6 cellular contexts compared by ENCODE assay signal in genomic region chr17:48625502-48626201, GRCh38. TPM values are rescaled to one million over a fixed set of nuclear protein-coding genes. Genes with fewer than 3 reads are reported as not detected.
DNase-seq lines count a peak whose midpoint lies in the region; ATAC-seq lines count a peak whose summit lies in the region.

No MANE protein-coding gene starts in this region.

- H3K4me1 ChIP-seq in ectodermal cell (ENCODE audit: control insufficient read depth, insufficient read depth, low read length): peaks cover 4% of the 10 kb centered on the region

- no peaks in the 10 kb centered on the region for H3K9me3 ChIP-seq in ectodermal cell (ENCODE audit: control insufficient read depth, low read length)

- no peak overlapping the region for H3K27ac ChIP-seq in ectodermal cell (ENCODE audit: insufficient read depth, low read depth, low read length, poor library complexity, severe bottlenecking)

- H3K36me3 ChIP-seq in ectodermal cell (ENCODE audit: control insufficient read depth, insufficient read depth, low read length): no peaks in the 10 kb centered on the region

- WGBS in ectodermal cell, 2 experiments: 0 to 1% methylated on average over 63 of the region's 63 CpGs

- no peak for ATAC-seq in HG02870 (IDR thresholded peaks at IDR 0.05; ENCODE audit: unreplicated experiment)

- peaks cover 100% of the 10 kb centered on the region for H3K27me3 ChIP-seq in ectodermal cell (ENCODE audit: control insufficient read depth, insufficient read depth, low read length, poor library complexity, severe bottlenecking)

- DNase-seq in CD1c-positive myeloid dendritic cell (ENCODE audit: extremely low spot score): peak; percentile 17
- peak; percentile 17 for DNase-seq in NCI-H345 treated with DMSO at 0.1 percent for 48 hours (lab: John Stamatoyannopoulos, UW; ENCODE audit: unreplicated experiment)
- no peak for DNase-seq in skeletal muscle cell (ENCODE audit: low read depth)
- DNase-seq in SK-N-DZ (ENCODE audit: low spot score): no peak

- H3K4me3 ChIP-seq in ectodermal cell (ENCODE audit: insufficient read depth, low read depth, low read length) (peak overlapping the region; percentile 9), skeletal muscle cell (ENCODE audit: low read depth, low read length) (peak overlapping the region; percentile 42)

RNA-seq across cellular contexts. Expression of gene HOXB9, which starts 0.5 kb away (rescaled TPM):
- polyA plus RNA-seq in ectodermal cell (2013, experiment 1 of 4): 5.2 TPM
- 3.1 TPM for polyA plus RNA-seq in ectodermal cell (2013, experiment 2 of 4)
- 17.1 TPM for polyA plus RNA-seq in ectodermal cell (2013, experiment 3 of 4)
- 8.3 TPM for polyA plus RNA-seq in ectodermal cell (2013, experiment 4 of 4)
- polyA plus RNA-seq in SK-N-DZ (2014; cell fraction: cytosol; rRNA removed): not detected in 2 replicates
- not detected in 2 replicates for polyA plus RNA-seq in SK-N-DZ (2014; cell fraction: nucleus; rRNA removed)

RNA-seq across cellular contexts. Expression of gene HOXB8, which starts 10.6 kb away (rescaled TPM):
- 0.87 TPM for polyA plus RNA-seq in ectodermal cell (2013, experiment 1 of 4)
- polyA plus RNA-seq in ectodermal cell (2013, experiment 2 of 4): 1.3 TPM
- 4.6 TPM for polyA plus RNA-seq in ectodermal cell (2013, experiment 3 of 4)
- 2.8 TPM for polyA plus RNA-seq in ectodermal cell (2013, experiment 4 of 4)
- not detected in 2 replicates for polyA plus RNA-seq in SK-N-DZ (2014; cell fraction: cytosol; rRNA removed)
- polyA plus RNA-seq in SK-N-DZ (2014; cell fraction: nucleus; rRNA removed): not detected in 2 replicates

RNA-seq across cellular contexts. Expression of gene HOXB7, which starts 14.8 kb away (rescaled TPM):
- not detected for polyA plus RNA-seq in ectodermal cell (2013, experiment 1 of 4)
- polyA plus RNA-seq in ectodermal cell (2013, experiment 2 of 4): 0.30 TPM
- polyA plus RNA-seq in ectodermal cell (2013, experiment 3 of 4): 1.1 TPM
- 1.2 TPM for polyA plus RNA-seq in ectodermal cell (2013, experiment 4 of 4)
- polyA plus RNA-seq in SK-N-DZ (2014; cell fraction: cytosol; rRNA removed): not detected in 2 replicates
- not detected in 2 replicates for polyA plus RNA-seq in SK-N-DZ (2014; cell fraction: nucleus; rRNA removed)

RNA-seq across cellular contexts. Expression of gene HOXB6, which starts 20.9 kb away (rescaled TPM):
- 0.41 TPM for polyA plus RNA-seq in ectodermal cell (2013, experiment 1 of 4)
- polyA plus RNA-seq in ectodermal cell (2013, experiment 2 of 4): not detected
- 1.2 TPM for polyA plus RNA-seq in ectodermal cell (2013, experiment 3 of 4)
- polyA plus RNA-seq in ectodermal cell (2013, experiment 4 of 4): 1.0 TPM
- not detected in 2 replicates for polyA plus RNA-seq in SK-N-DZ (2014; cell fraction: cytosol; rRNA removed)
- not detected in 2 replicates for polyA plus RNA-seq in SK-N-DZ (2014; cell fraction: nucleus; rRNA removed)

RNA-seq across cellular contexts. Expression of gene HOXB5, which starts 32.1 kb away (rescaled TPM):
- 0.44 TPM for polyA plus RNA-seq in ectodermal cell (2013, experiment 1 of 4)
- 0.09 TPM for polyA plus RNA-seq in ectodermal cell (2013, experiment 2 of 4)
- 0.48 TPM for polyA plus RNA-seq in ectodermal cell (2013, experiment 3 of 4)
- 0.45 TPM for polyA plus RNA-seq in ectodermal cell (2013, experiment 4 of 4)
- not detected in 2 replicates for polyA plus RNA-seq in SK-N-DZ (2014; cell fraction: cytosol; rRNA removed)
- polyA plus RNA-seq in SK-N-DZ (2014; cell fraction: nucleus; rRNA removed): not detected in 2 replicates

Comparison
In these comparisons a context has a peak if more than half of its experiments do, and no peak if none do; other contexts are left out.
1. DNase-seq: peak in CD1c-positive myeloid dendritic cell (single experiment) and NCI-H345 treated with DMSO at 0.1 percent for 48 hours (single experiment); none in skeletal muscle cell (single experiment) and SK-N-DZ (single experiment).